15 cellular contexts compared by ENCODE assay signal in genomic region chr2:74086001-74086400, GRCh38.
A peak's percentile ranks its signal among the peaks of the same experiment; 100 is the strongest.
DNase-seq lines count a peak whose midpoint lies in the region; ATAC-seq and TF ChIP-seq lines count a peak whose summit lies in the region.
"Had no signal": no experiment of that assay in that cellular context is flagged by ENCODE, and none has a peak within 500 bp of the region (broad histone marks: within the 10 kb centered on the region; RNA-seq: fewer than 3 reads in every experiment).

No MANE protein-coding gene starts in this region.

- H3K9me3 ChIP-seq in breast epithelium (no peaks in the 10 kb centered on the region), T-helper 17 cell (ENCODE audit: control insufficient read depth, low read length, poor library complexity, severe bottlenecking) (no peaks in the 10 kb centered on the region)

- H3K4me3 Mint-ChIP-seq in MCF 10A (ENCODE audit: unreplicated experiment) (no peak overlapping the region), T-helper 17 cell (no peak overlapping the region), memory B cell (no peak overlapping the region)
- no peak overlapping the region for H3K4me3 Mint-ChIP-seq in stimulated activated naive CD8-positive, alpha-beta T cell treated with anti-CD3 and anti-CD28 coated beads, Interleukin-15, amount 100 ng/mL, for 72 hours
- H3K4me3 Mint-ChIP-seq: B cell; CD4-positive, alpha-beta T cell; H9 had no signal

- H3K27ac ChIP-seq in breast epithelium: no peak overlapping the region

- no peak overlapping the region for H3K4me3 ChIP-seq in breast epithelium

- intact Hi-C loops in MCF 10A (cut with micrococcal nuclease): no loop called here
- intact Hi-C loops in breast epithelium (cut with DNase I; ENCODE audit: low total_unique reads): no loop called here

- BruUV-seq in MCF 10A (replicated peaks; lab: Mats Ljungman, UMichigan): no TSS peak

- DNase-seq in MCF 10A (ENCODE audit: unreplicated experiment) (no peak), breast epithelium (ENCODE audit: low spot score in 2 of 2) (no peak), T-helper 17 cell (no peak), memory B cell (ENCODE audit: low spot score in 2 of 2) (no peak), hypothalamus (lab: John Stamatoyannopoulos, UW) (no peak)
- no peak for DNase-seq in stimulated activated naive CD8-positive, alpha-beta T cell treated with anti-CD3 and anti-CD28 coated beads, Interleukin-15, amount 100 ng/mL, for 72 hours
- DNase-seq: C1 segment of cervical spinal cord; CD4-positive, alpha-beta T cell; DMS79; EL; GDM1; GOT3; H9 had no signal

- H3K9me3 Mint-ChIP-seq in MCF 10A (ENCODE audit: unreplicated experiment) (no peaks in the 10 kb centered on the region), memory B cell (no peaks in the 10 kb centered on the region)
- H3K9me3 Mint-ChIP-seq in stimulated activated naive CD8-positive, alpha-beta T cell treated with anti-CD3 and anti-CD28 coated beads, Interleukin-15, amount 100 ng/mL, for 72 hours: no peaks in the 10 kb centered on the region
- H3K9me3 Mint-ChIP-seq: CD4-positive, alpha-beta T cell; H9 had no signal

- POLR2A ChIA-PET in MCF 10A (lab: Yijun Ruan, JAX): no interaction called here

- no peak for TF ChIP-seq CTCF in MCF 10A (IDR thresholded peaks at IDR 0.05; ENCODE audit: unreplicated experiment)
- TF ChIP-seq CTCF in breast epithelium (IDR thresholded peaks at IDR 0.05): no peak

- CTCF ChIA-PET in MCF 10A (lab: Yijun Ruan, JAX): interaction anchor here (0.6 kb wide), 1 partner anchor 406 kb away, joined by 3 read pairs; no protein-coding TSS in a partner anchor

- TF ChIP-seq POLR2A in breast epithelium (IDR thresholded peaks at IDR 0.05): no peak

- no peaks in the 10 kb centered on the region for H3K27me3 Mint-ChIP-seq in MCF 10A (ENCODE audit: insufficient read depth, unreplicated experiment)
- H3K27me3 Mint-ChIP-seq in T-helper 17 cell: no peaks in the 10 kb centered on the region
- no peaks in the 10 kb centered on the region for H3K27me3 Mint-ChIP-seq in memory B cell
- H3K27me3 Mint-ChIP-seq in stimulated activated naive CD8-positive, alpha-beta T cell treated with anti-CD3 and anti-CD28 coated beads, Interleukin-15, amount 100 ng/mL, for 72 hours: no peaks in the 10 kb centered on the region
- H3K27me3 Mint-ChIP-seq: B cell; CD4-positive, alpha-beta T cell had no signal

- H3K4me1 ChIP-seq in breast epithelium: no peaks in the 10 kb centered on the region

- no peaks in the 10 kb centered on the region for H3K27me3 ChIP-seq in breast epithelium

- H3K36me3 Mint-ChIP-seq in MCF 10A (ENCODE audit: insufficient read depth, unreplicated experiment) (peaks cover 61% of the 10 kb centered on the region), T-helper 17 cell (ENCODE audit: low read depth) (peaks cover 14% of the 10 kb centered on the region), memory B cell (peaks cover 30% of the 10 kb centered on the region)

- H3K27ac Mint-ChIP-seq in MCF 10A (ENCODE audit: low read depth, unreplicated experiment) (peak overlapping the region; percentile 21), T-helper 17 cell (peak overlapping the region; percentile 41), memory B cell (peak overlapping the region; percentile 3)
- peak overlapping the region; percentile 31 to 90 for H3K27ac Mint-ChIP-seq in stimulated activated naive CD8-positive, alpha-beta T cell treated with anti-CD3 and anti-CD28 coated beads, Interleukin-15, amount 100 ng/mL, for 72 hours
- H3K27ac Mint-ChIP-seq: B cell; CD4-positive, alpha-beta T cell had no signal

- H3K36me3 ChIP-seq in breast epithelium: no peaks in the 10 kb centered on the region

- H3K4me1 Mint-ChIP-seq in MCF 10A (ENCODE audit: insufficient read depth, unreplicated experiment): no peaks in the 10 kb centered on the region
- peaks cover 9% of the 10 kb centered on the region for H3K4me1 Mint-ChIP-seq in T-helper 17 cell
- peaks cover 3% of the 10 kb centered on the region for H3K4me1 Mint-ChIP-seq in memory B cell
- peaks cover 12% of the 10 kb centered on the region for H3K4me1 Mint-ChIP-seq in stimulated activated naive CD8-positive, alpha-beta T cell treated with anti-CD3 and anti-CD28 coated beads, Interleukin-15, amount 100 ng/mL, for 72 hours
- H3K4me1 Mint-ChIP-seq: B cell had no signal

- ATAC-seq in T-helper 17 cell (no peak), memory B cell (ENCODE audit: low read depth) (no peak), GM21786 (IDR thresholded peaks at IDR 0.05; ENCODE audit: unreplicated experiment) (no peak)
- ATAC-seq in stimulated activated naive CD8-positive, alpha-beta T cell treated with anti-CD3 and anti-CD28 coated beads, Interleukin-15, amount 100 ng/mL, for 72 hours: no peak

Comparison
In these comparisons a context has a peak if more than half of its experiments do, and no peak if none do; other contexts are left out.
1. H3K27ac Mint-ChIP-seq: peak in every context shown above with its lines; median percentile 60 in stimulated activated naive CD8-positive, alpha-beta T cell treated with anti-CD3 and anti-CD28 coated beads, Interleukin-15, amount 100 ng/mL, for 72 hours; 41 in T-helper 17 cell; 21 in MCF 10A; 3 in memory B cell.